ENCODE assay signal across 24 cellular contexts in the genomic region with DNA sequence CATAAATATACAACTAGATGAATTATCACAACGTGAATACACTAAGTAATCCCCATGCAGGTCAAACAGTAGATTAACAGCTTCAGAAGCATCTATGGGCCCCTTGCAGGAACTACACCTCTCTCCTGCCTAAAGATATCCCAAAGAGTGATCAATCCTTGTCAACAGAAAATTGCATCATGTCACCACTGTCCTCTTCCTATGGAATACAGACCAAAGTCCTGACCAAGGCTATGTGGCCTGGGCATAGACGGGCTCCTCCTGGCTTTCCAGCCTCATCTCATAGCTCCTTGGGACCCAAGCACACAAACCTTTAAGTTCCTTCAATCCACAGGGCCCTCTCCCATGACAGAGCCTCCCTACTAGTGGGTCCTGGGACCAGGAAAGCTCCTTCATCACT. TPM values are rescaled to one million over a fixed set of nuclear protein-coding genes. Genes with fewer than 3 reads are reported as not detected.
DNase-seq lines count a peak whose midpoint lies in the region; ATAC-seq lines count a peak whose summit lies in the region.
"Had no signal": no experiment of that assay in that cellular context is flagged by ENCODE, and none has a peak within 500 bp of the region (broad histone marks: within the 10 kb centered on the region; RNA-seq: fewer than 3 reads in every experiment).

No MANE protein-coding gene starts in this region.

- H3K27ac Mint-ChIP-seq in activated CD8-positive, alpha-beta memory T cell treated with anti-CD3 and anti-CD28 coated beads, Interleukin-2, amount 10 ng/mL, durations not matched to agents 7 days and 5 days = peak overlapping the region; percentile 5
- peak overlapping the region; percentile 19 to 70 for H3K27ac Mint-ChIP-seq in effector memory CD8-positive, alpha-beta T cell
- H3K27ac Mint-ChIP-seq: stimulated activated naive CD8-positive, alpha-beta T cell treated with anti-CD3 and anti-CD28 coated beads, Interleukin-15, Interleukin-2, amounts not matched to agents 100 ng/mL and 50 ng/mL, for 24 hours had no signal

- H3K4me3 ChIP-seq in stomach smooth muscle (ENCODE audit: low read length in 2 of 2) = no peak overlapping the region
- H3K4me3 ChIP-seq in H7 (ENCODE audit: insufficient read depth, low read depth, low read length) = no peak overlapping the region
- H3K4me3 ChIP-seq: cardiac muscle cell, vagina had no signal

- H3K9me3 ChIP-seq in stomach smooth muscle (ENCODE audit: control insufficient read depth in 2 of 2, low read length in 2 of 2) = no peaks in the 10 kb centered on the region
- H3K9me3 ChIP-seq: vagina had no signal

- no peaks in the 10 kb centered on the region for H3K9me3 Mint-ChIP-seq in activated CD8-positive, alpha-beta memory T cell treated with anti-CD3 and anti-CD28 coated beads, Interleukin-2, amount 10 ng/mL, durations not matched to agents 7 days and 5 days (ENCODE audit: low read depth)
- H3K9me3 Mint-ChIP-seq in effector memory CD8-positive, alpha-beta T cell = no peaks in the 10 kb centered on the region
- H3K9me3 Mint-ChIP-seq: CD8-positive, alpha-beta memory T cell; nephron progenitor cell; stimulated activated naive CD8-positive, alpha-beta T cell treated with anti-CD3 and anti-CD28 coated beads, Interleukin-15, Interleukin-2, amounts not matched to agents 100 ng/mL and 50 ng/mL, for 24 hours; T-cell had no signal

- peak overlapping the region; percentile 41 for H3K27ac ChIP-seq in stomach smooth muscle (ENCODE audit: low read length)
- H3K27ac ChIP-seq: cardiac muscle cell, vagina, WERI-Rb-1 had no signal

- H3K4me3 Mint-ChIP-seq in activated CD8-positive, alpha-beta memory T cell treated with anti-CD3 and anti-CD28 coated beads, Interleukin-2, amount 10 ng/mL, durations not matched to agents 7 days and 5 days = no peak overlapping the region
- H3K4me3 Mint-ChIP-seq in effector memory CD8-positive, alpha-beta T cell = no peak overlapping the region
- H3K4me3 Mint-ChIP-seq: CD8-positive, alpha-beta memory T cell; nephron progenitor cell; stimulated activated naive CD8-positive, alpha-beta T cell treated with anti-CD3 and anti-CD28 coated beads, Interleukin-15, Interleukin-2, amounts not matched to agents 100 ng/mL and 50 ng/mL, for 24 hours; T-cell had no signal

- no peaks in the 10 kb centered on the region for H3K27me3 Mint-ChIP-seq in activated CD8-positive, alpha-beta memory T cell treated with anti-CD3 and anti-CD28 coated beads, Interleukin-2, amount 10 ng/mL, durations not matched to agents 7 days and 5 days
- no peaks in the 10 kb centered on the region for H3K27me3 Mint-ChIP-seq in effector memory CD8-positive, alpha-beta T cell
- H3K27me3 Mint-ChIP-seq: stimulated activated naive CD8-positive, alpha-beta T cell treated with anti-CD3 and anti-CD28 coated beads, Interleukin-15, Interleukin-2, amounts not matched to agents 100 ng/mL and 50 ng/mL, for 24 hours; T-cell had no signal

- peaks cover 69 to 71% of the 10 kb centered on the region in 2 donors for H3K36me3 ChIP-seq in stomach smooth muscle (ENCODE audit: control insufficient read depth in 2 of 2, insufficient read depth in 2 of 2, low read length in 2 of 2)
- H3K36me3 ChIP-seq in H7 (replicated peaks; ENCODE audit: control insufficient read depth, insufficient read depth, low read length) = peaks cover 6% of the 10 kb centered on the region
- H3K36me3 ChIP-seq: vagina had no signal

- DNase-seq in activated CD8-positive, alpha-beta memory T cell treated with anti-CD3 and anti-CD28 coated beads, Interleukin-2, amount 10 ng/mL, durations not matched to agents 7 days and 5 days = no peak
- DNase-seq in activated CD8-positive, alpha-beta memory T cell treated with anti-CD3 and anti-CD28 coated beads, Interleukin-2, amount 50 U/mL, for 4 hours = no peak
- DNase-seq in effector memory CD8-positive, alpha-beta T cell = no peak
- DNase-seq in H7 (no peak), NCI-H526 (lab: John Stamatoyannopoulos, UW) (no peak)
- DNase-seq: ACHN; activated effector memory CD4-positive, alpha-beta T cell treated with Interleukin-2 at 50 U/mL for 16 hours; CD8-positive, alpha-beta memory T cell; NCI-H1105 treated with DMSO at 0.1 percent for 48 hours; NCI-H524 treated with DMSO at 0.1 percent for 48 hours; nephron progenitor cell; stimulated activated CD4-positive, alpha-beta T cell treated with anti-CD3 and anti-CD28 coated beads, Interleukin-1b, Interleukin-23, amount 100 ng/mL, for 48 hours had no signal

- peaks cover 76% of the 10 kb centered on the region for H3K36me3 Mint-ChIP-seq in activated CD8-positive, alpha-beta memory T cell treated with anti-CD3 and anti-CD28 coated beads, Interleukin-2, amount 10 ng/mL, durations not matched to agents 7 days and 5 days
- H3K36me3 Mint-ChIP-seq in effector memory CD8-positive, alpha-beta T cell (ENCODE audit: insufficient read depth) = peaks cover 35% of the 10 kb centered on the region

- no peak overlapping the region for H3K9ac ChIP-seq in stomach smooth muscle (ENCODE audit: low read length in 2 of 2)

- peaks cover 10% of the 10 kb centered on the region for H3K4me1 ChIP-seq in stomach smooth muscle (ENCODE audit: control insufficient read depth, insufficient read depth, low read length)
- H3K4me1 ChIP-seq: vagina had no signal

- no peak for ATAC-seq in activated CD8-positive, alpha-beta memory T cell treated with anti-CD3 and anti-CD28 coated beads, Interleukin-2, amount 10 ng/mL, durations not matched to agents 7 days and 5 days
- peak; percentile 2 for ATAC-seq in HG03280 (IDR thresholded peaks at IDR 0.05; ENCODE audit: unreplicated experiment)
- no peak for ATAC-seq in effector memory CD8-positive, alpha-beta T cell (replicated peaks)
- no peak for ATAC-seq in HG03520 (IDR thresholded peaks at IDR 0.05; ENCODE audit: unreplicated experiment)

- CTCF ChIA-PET in activated CD8-positive, alpha-beta memory T cell treated with anti-CD3 and anti-CD28 coated beads, Interleukin-2, amount 10 ng/mL, durations not matched to agents 7 days and 5 days (lab: Charles Lee) = interaction anchor here (0.9 to 2.7 kb wide), 3 partner anchors 15 to 258 kb away, joined by 3 to 11 read pairs (median 5); a partner anchor contains a TSS

- H3K27me3 ChIP-seq in stomach smooth muscle (ENCODE audit: control insufficient read depth in 1 of 2, insufficient read depth in 2 of 2, low read length in 2 of 2) = no peaks in the 10 kb centered on the region
- no peaks in the 10 kb centered on the region for H3K27me3 ChIP-seq in H7 (ENCODE audit: control insufficient read depth, insufficient read depth, low read length)
- H3K27me3 ChIP-seq: cardiac muscle cell, vagina had no signal

- H3K4me1 Mint-ChIP-seq in activated CD8-positive, alpha-beta memory T cell treated with anti-CD3 and anti-CD28 coated beads, Interleukin-2, amount 10 ng/mL, durations not matched to agents 7 days and 5 days = peaks cover 54% of the 10 kb centered on the region
- H3K4me1 Mint-ChIP-seq in effector memory CD8-positive, alpha-beta T cell (ENCODE audit: low read depth in 2 of 2) = peaks cover 9 to 14% of the 10 kb centered on the region in 2 donors
- H3K4me1 Mint-ChIP-seq: nephron progenitor cell had no signal

RNA-seq across cellular contexts. Expression of a gene that starts 25.3 kb away (rescaled TPM):
- under 1 TPM in 1 of 2 experiments, not detected in 1; 0.37 TPM for total RNA-seq in activated CD8-positive, alpha-beta memory T cell treated with anti-CD3 and anti-CD28 coated beads, Interleukin-2, amount 10 ng/mL, durations not matched to agents 7 days and 5 days
- not detected in 2 replicates for total RNA-seq in H7 (2014; rRNA removed; shearing (Covaris generic))
- total RNA-seq: dermis microvascular lymphatic vessel endothelial cell, frontal cortex, mesenteric fat pad, Right ventricle myocardium inferior had no signal
